Comparison of ENCODE assay signal across 8 cellular contexts in the genomic region with DNA sequence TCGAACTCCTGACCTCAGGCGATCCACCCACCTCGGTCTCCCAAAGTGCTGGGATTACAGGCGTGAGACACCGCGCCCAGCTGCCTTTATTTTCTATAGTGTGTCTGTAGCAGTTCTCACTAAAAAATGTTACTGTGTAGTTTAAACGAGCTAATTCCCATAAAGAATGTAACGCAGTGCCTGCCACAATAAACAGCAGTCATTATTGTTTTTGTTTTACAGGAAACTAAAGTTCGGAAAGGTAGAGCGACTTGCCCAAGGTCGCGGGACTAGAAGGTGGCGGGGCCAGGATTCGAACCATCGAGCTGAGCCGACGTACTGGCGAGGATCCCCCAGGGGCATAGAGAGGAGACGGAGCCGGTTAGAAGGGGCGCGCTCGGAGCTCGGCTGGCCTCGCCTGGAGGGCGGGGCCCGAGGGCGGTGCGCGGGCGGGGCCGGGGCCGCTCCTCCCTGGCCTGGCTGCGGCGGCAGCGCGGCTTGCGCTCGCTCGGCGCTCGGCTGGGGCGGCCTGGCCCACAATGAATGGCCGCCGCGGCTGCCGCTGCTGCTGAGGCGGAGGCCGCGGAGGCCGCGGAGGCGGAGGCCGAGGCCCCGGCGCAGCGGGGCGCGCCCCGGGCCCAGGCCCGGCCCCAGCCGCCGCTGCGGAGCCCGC. TPM values are rescaled to one million over a fixed set of nuclear protein-coding genes. Genes with fewer than 3 reads are reported as not detected.
DNase-seq lines count a peak whose midpoint lies in the region; ATAC-seq and TF ChIP-seq lines count a peak whose summit lies in the region.

NACC1 (plus strand) TSS at position 493 of the 652 bp plus-strand sequence. CDS start 16,944 bp downstream, outside the sequence.

- H3F3A ChIP-seq in Loucy (ENCODE audit: low read depth) (no peaks in the 10 kb centered on the region), neural progenitor cell (ENCODE audit: low read depth) (peaks cover 14% of the 10 kb centered on the region)

- H3K9me3 ChIP-seq in Loucy (ENCODE audit: insufficient read depth, low read depth, low read length) = no peaks in the 10 kb centered on the region
- H3K9me3 ChIP-seq in SJCRH30 (replicated peaks) = no peaks in the 10 kb centered on the region
- no peaks in the 10 kb centered on the region for H3K9me3 ChIP-seq in neural progenitor cell (ENCODE audit: low read depth)
- no peaks in the 10 kb centered on the region for H3K9me3 ChIP-seq in stomach smooth muscle (ENCODE audit: control insufficient read depth in 2 of 2, low read length in 2 of 2)

- peak within 1 kb of the TSS; percentile 99 for H3K4me3 Mint-ChIP-seq in neural progenitor cell

- H3K27ac ChIP-seq in SJCRH30 = peak within 1 kb of the TSS; percentile 67; the same call in 1 of the 2 replicates
- peak within 1 kb of the TSS; percentile 89 for H3K27ac ChIP-seq in neural progenitor cell
- H3K27ac ChIP-seq in stomach smooth muscle (ENCODE audit: low read length) = peak within 1 kb of the TSS; percentile 69

- ATAC-seq in GM21825 (IDR thresholded peaks at IDR 0.05; ENCODE audit: unreplicated experiment) = peak; percentile 51

- no peaks in the 10 kb centered on the region for H3K9me2 ChIP-seq in Loucy (replicated peaks; ENCODE audit: low read depth, low read length)

- no peaks in the 10 kb centered on the region for H3K27me3 ChIP-seq in Loucy (ENCODE audit: insufficient read depth, low read length, poor library complexity, severe bottlenecking)
- H3K27me3 ChIP-seq in SJCRH30 = no peaks in the 10 kb centered on the region
- H3K27me3 ChIP-seq in neural progenitor cell = no peaks in the 10 kb centered on the region
- no peaks in the 10 kb centered on the region for H3K27me3 ChIP-seq in stomach smooth muscle (ENCODE audit: control insufficient read depth in 1 of 2, insufficient read depth in 2 of 2, low read length in 2 of 2)

- DNase-seq in DMS153 (lab: John Stamatoyannopoulos, UW) (peak; percentile 79), SJCRH30 (peak; percentile 96 to 98), activated gamma-delta T cell treated with Interleukin-2 at 50 U/mL for 16 hours (peak; percentile 86), foreskin fibroblast (peak; percentile 87 to 95), neural progenitor cell (ENCODE audit: low spot score) (peak; percentile 97)

- H3K4me1 ChIP-seq in Loucy (ENCODE audit: insufficient read depth, low read length, poor library complexity, severe bottlenecking) (peaks cover 51% of the 10 kb centered on the region), SJCRH30 (no peaks in the 10 kb centered on the region; the same call in 1 of the 2 replicates), neural progenitor cell (peaks cover 22% of the 10 kb centered on the region), stomach smooth muscle (ENCODE audit: control insufficient read depth, insufficient read depth, low read length) (peaks cover 41% of the 10 kb centered on the region)

- H3K9ac ChIP-seq in Loucy (ENCODE audit: low read depth, low read length, poor library complexity, severe bottlenecking) (peak within 1 kb of the TSS; percentile 98), neural progenitor cell (peak within 1 kb of the TSS; percentile 90), stomach smooth muscle (ENCODE audit: low read length in 2 of 2) (peak within 1 kb of the TSS; percentile 90 to 92)

- H3K27ac Mint-ChIP-seq in neural progenitor cell = peak within 1 kb of the TSS; percentile 95

- peaks cover 12% of the 10 kb centered on the region for H3K36me3 Mint-ChIP-seq in neural progenitor cell

- peaks cover 49% of the 10 kb centered on the region for H3K4me1 Mint-ChIP-seq in neural progenitor cell

- peaks cover 9% of the 10 kb centered on the region for H3K27me3 Mint-ChIP-seq in neural progenitor cell (ENCODE audit: insufficient read depth, low read depth)

- H3K79me2 ChIP-seq in Loucy (ENCODE audit: insufficient read depth, low read length) (peaks cover 73% of the 10 kb centered on the region), neural progenitor cell (ENCODE audit: low read depth) (peaks cover 71% of the 10 kb centered on the region)

- H3K4me2 ChIP-seq in Loucy (ENCODE audit: low read depth, low read length, poor library complexity, severe bottlenecking) (peak within 1 kb of the TSS; percentile 100), neural progenitor cell (peak within 1 kb of the TSS; percentile 94)

- H4K20me1 ChIP-seq in Loucy (ENCODE audit: insufficient read depth, low read length, poor library complexity, severe bottlenecking) = peaks cover 50% of the 10 kb centered on the region
- peaks cover 45% of the 10 kb centered on the region for H4K20me1 ChIP-seq in neural progenitor cell (ENCODE audit: low read depth)

- H2AFZ ChIP-seq in Loucy (ENCODE audit: low read length) = peak within 1 kb of the TSS; percentile 87
- H2AFZ ChIP-seq in neural progenitor cell (replicated peaks) = peak within 1 kb of the TSS; percentile 35

- TF ChIP-seq CTCF in Loucy (conservative IDR thresholded peaks at IDR 0.05; ENCODE audit: low read length) (no peak), foreskin fibroblast (IDR thresholded peaks at IDR 0.05; ENCODE audit: low read depth, low read length) (no peak), neural progenitor cell (IDR thresholded peaks at IDR 0.05) (no peak)

- no peaks in the 10 kb centered on the region for H3K36me3 ChIP-seq in Loucy (ENCODE audit: insufficient read depth, low read length)
- H3K36me3 ChIP-seq in SJCRH30 = peaks cover 30% of the 10 kb centered on the region
- no peaks in the 10 kb centered on the region for H3K36me3 ChIP-seq in neural progenitor cell
- peaks cover 0 to under 1% of the 10 kb centered on the region in 2 donors for H3K36me3 ChIP-seq in stomach smooth muscle (ENCODE audit: control insufficient read depth in 2 of 2, insufficient read depth in 2 of 2, low read length in 2 of 2)

- no peaks in the 10 kb centered on the region for H3K9me3 Mint-ChIP-seq in neural progenitor cell

- H3K4me3 ChIP-seq in Loucy (ENCODE audit: low read length, poor library complexity, severe bottlenecking) (peak within 1 kb of the TSS; percentile 99), SJCRH30 (peak within 1 kb of the TSS; percentile 98), foreskin fibroblast (ENCODE audit: low read depth in 1 of 2, low read length in 2 of 2) (peak within 1 kb of the TSS; percentile 97 to 100), neural progenitor cell (peak within 1 kb of the TSS; percentile 100), stomach smooth muscle (ENCODE audit: low read length in 2 of 2) (peak within 1 kb of the TSS; percentile 98 to 99)

RNA-seq across cellular contexts. Expression of gene NACC1, which starts in this region (rescaled TPM):
- total RNA-seq in SJCRH30 (2014; rRNA removed; shearing (Covaris generic)) = 103 and 105 TPM in 2 replicates
- total RNA-seq in neural progenitor cell (ENCODE audit: low replicate concordance) = 34.7 and 108 TPM in 2 replicates

Comparison
In these comparisons a context has a peak if more than half of its experiments do, and no peak if none do; other contexts are left out.
1. Peak in every context shown above with its lines: DNase-seq, ATAC-seq, H3K4me3 ChIP-seq and H3K27ac ChIP-seq.